In genomic region chr6:48486373-48486772, GRCh38 we compare ENCODE assay signal across 27 cellular contexts.
"Had no signal": no experiment of that assay in that cellular context is flagged by ENCODE, and none has a peak within 500 bp of the region (broad histone marks: within the 10 kb centered on the region; RNA-seq: fewer than 3 reads in every experiment).

No MANE protein-coding gene starts in this region.

- H3K9me3 ChIP-seq: stomach, suprapubic skin, testis, thoracic aorta, thyroid gland, tibial artery, tibial nerve, transverse colon, upper lobe of left lung, upper lobe of right lung, uterus, vagina had no signal

- DNase-seq: stimulated activated CD4-positive, alpha-beta T cell treated with anti-CD3 and anti-CD28 coated beads, Interleukin-2, amount 100 ng/mL, for 48 hours; stimulated activated CD4-positive, alpha-beta T cell treated with anti-CD3 and anti-CD28 coated beads, Interleukin-4, amount 100 ng/mL, for 1 hour; stimulated activated CD4-positive, alpha-beta T cell treated with anti-CD3 and anti-CD28 coated beads, Interleukin-4, amount 100 ng/mL, for 24 hours; stimulated activated CD4-positive, alpha-beta T cell treated with anti-CD3 and anti-CD28 coated beads, Interleukin-4, amount 100 ng/mL, for 4 hours; stimulated activated CD8-positive, alpha-beta memory T cell treated with anti-CD3 and anti-CD28 coated beads, Interleukin-4, amount 100 ng/mL, for 48 hours; stimulated activated naive B cell treated with anti-CD40 and anti-IgM and Interleukin-4, amounts not matched to agents 10 μg/mL and 1 μg/mL and 100 μg/mL, for 72 hours; stimulated activated naive CD4-positive, alpha-beta T cell; stimulated activated naive CD4-positive, alpha-beta T cell treated with Interleukin-2 at 50 U/mL for 16 hours; stimulated activated naive CD8-positive, alpha-beta T cell treated with anti-CD3 and anti-CD28 coated beads, Interleukin-15, amount 100 ng/mL, for 72 hours; stimulated activated naive CD8-positive, alpha-beta T cell treated with anti-CD3 and anti-CD28 coated beads, Interleukin-15, Interleukin-2, amounts not matched to agents 100 U/mL and 50 U/mL, for 24 hours; stomach; substantia nigra; testis; thyroid gland; tibial artery; transverse colon; trophoblast cell; upper lobe of left lung; upper lobe of right lung; uterus had no signal

- H3K27ac ChIP-seq: stomach, suprapubic skin, testis, thoracic aorta, thyroid gland, tibial artery, tibial nerve, transverse colon, upper lobe of left lung, upper lobe of right lung, uterus, vagina had no signal

- ATAC-seq: stimulated activated effector memory CD8-positive, alpha-beta T cell treated with anti-CD3 and anti-CD28 coated beads, Interleukin-12 subunit alpha, Interleukin-12 subunit beta, amount 100 ng/mL, for 72 hours; stimulated activated memory B cell treated with anti-CD40 and anti-IgM and Interleukin-4, amounts not matched to agents 10 μg/mL and 1 μg/mL and 100 μg/mL, for 72 hours; stimulated activated naive B cell treated with anti-CD40 and anti-IgM and Interleukin-4, amounts not matched to agents 10 μg/mL and 1 μg/mL and 100 μg/mL, for 72 hours; stimulated activated naive CD8-positive, alpha-beta T cell treated with anti-CD3 and anti-CD28 coated beads, Interleukin-15, amount 100 ng/mL, for 72 hours; stimulated activated naive CD8-positive, alpha-beta T cell treated with anti-CD3 and anti-CD28 coated beads, Interleukin-15, Interleukin-2, amounts not matched to agents 100 U/mL and 50 U/mL, for 24 hours; upper lobe of right lung had no signal

- H3K4me1 ChIP-seq: stomach, suprapubic skin, testis, thyroid gland, tibial artery, tibial nerve, transverse colon, upper lobe of left lung, upper lobe of right lung, uterus, vagina had no signal

- H3K4me3 ChIP-seq: stomach, suprapubic skin, testis, thoracic aorta, thyroid gland, tibial artery, tibial nerve, transverse colon, upper lobe of left lung, upper lobe of right lung, uterus, vagina had no signal

- H3K36me3 ChIP-seq: stomach, suprapubic skin, thoracic aorta, thyroid gland, tibial artery, tibial nerve, transverse colon, upper lobe of left lung, upper lobe of right lung, uterus, vagina had no signal

- H3K27me3 ChIP-seq: stomach, suprapubic skin, testis, thyroid gland, tibial artery, tibial nerve, transverse colon, upper lobe of left lung, upper lobe of right lung, uterus, vagina had no signal

- FAIRE-seq: urothelium cell line had no signal
